In the genomic region with DNA sequence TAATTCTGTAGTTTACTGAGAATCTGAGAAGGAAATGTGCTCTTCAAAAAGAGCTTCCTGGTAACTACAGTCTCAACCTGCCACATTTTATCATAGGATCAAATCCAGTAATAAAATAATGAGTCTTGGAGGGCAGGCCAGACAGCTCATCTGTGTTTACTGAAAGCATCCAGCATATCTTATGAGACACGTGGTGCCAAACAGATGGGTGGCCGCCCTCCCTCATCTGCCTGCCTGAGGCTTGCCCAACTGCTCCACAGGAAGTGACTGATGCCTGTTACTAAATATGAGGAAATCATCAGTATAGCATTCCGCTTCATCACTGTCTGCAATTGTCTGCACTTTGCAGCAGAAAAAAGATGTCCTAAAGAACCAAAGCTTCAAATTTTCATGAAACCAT, we compare ENCODE assay signal across 8 cellular contexts. TPM values are rescaled to one million over a fixed set of nuclear protein-coding genes. Genes with fewer than 3 reads are reported as not detected.
DNase-seq lines count a peak whose midpoint lies in the region; ATAC-seq and TF ChIP-seq lines count a peak whose summit lies in the region.

No MANE protein-coding gene starts in this region.

- TF ChIP-seq CTCF in BE2C (IDR thresholded peaks at IDR 0.05; ENCODE audit: low read depth, low read length) = no peak

- H3K9me3 ChIP-seq in BE2C = no peaks in the 10 kb centered on the region

- no peak overlapping the region for H3K4me3 ChIP-seq in BE2C (ENCODE audit: low read depth, low read length)

- in situ Hi-C loops in KBM-7 (cut with MboI; ENCODE audit: low pct_unique_long_range_greater_than_20kb, low sequenced_read_pairs) = no loop called here

- H3K36me3 ChIP-seq in BE2C = peaks cover 20% of the 10 kb centered on the region

- peaks cover 10% of the 10 kb centered on the region for H3K4me1 ChIP-seq in BE2C

- ATAC-seq in GM21381 (IDR thresholded peaks at IDR 0.05; ENCODE audit: unreplicated experiment) = peak; percentile 78

- DNase-seq in BE2C = peak; percentile 80
- DNase-seq in KBM-7 = peak; percentile 84
- DNase-seq in T-helper 9 cell = peak; percentile 46
- peak in 50 of 58 donors; percentile 2 to 85 (median 48) for DNase-seq in anterior cingulate cortex (lab: John Stamatoyannopoulos, UW)
- peak; percentile 54 for DNase-seq in inferior parietal cortex (ENCODE audit: extremely low spot score)
- DNase-seq in stimulated activated CD4-positive, alpha-beta T cell treated with anti-CD3 and anti-CD28 coated beads, Interleukin-4, amount 100 ng/mL, for 1 hour = peak; percentile 58
- DNase-seq in NCI-H1105 treated with DMSO at 0.1 percent for 48 hours (lab: John Stamatoyannopoulos, UW) = no peak

- no peaks in the 10 kb centered on the region for H3K27me3 ChIP-seq in BE2C

RNA-seq across cellular contexts. Expression of a gene that starts 13.5 kb away (rescaled TPM):
- polyA plus RNA-seq in BE2C (2012; ENCODE audit: insufficient read depth, insufficient read length, low read depth) = 104 TPM

RNA-seq across cellular contexts. Expression of a gene that starts 60.0 kb away (rescaled TPM):
- polyA plus RNA-seq in BE2C (2012; ENCODE audit: insufficient read depth, insufficient read length, low read depth) = 38.7 TPM
